1 cellular context compared by ENCODE assay signal in genomic region chr2:113126845-113127645, GRCh38.
TF ChIP-seq lines count a peak whose summit lies in the region.

TSS of gene IL1RN (plus strand) at chr2:113127598. CDS start at chr2:113127625, 27 bp downstream.

TF ChIP-seq in HepG2, 621 proteins besides CTCF, POLR2A, EP300 and RAD21 (continued from another document and continues in another):
- TF ChIP-seq ZNF281 (CRISPR knock-in tag; IDR thresholded peaks at IDR 0.05; ENCODE audit: borderline replicate concordance) (no peak), ZNF124 (CRISPR knock-in tag; IDR thresholded peaks at IDR 0.05) (peak; percentile 79), SATB2 (CRISPR knock-in tag; IDR thresholded peaks at IDR 0.05) (0 out of 2 replicates have a peak, but pooled peaks have one; percentile 4), POLR2G (IDR thresholded peaks at IDR 0.05; ENCODE audit: low read depth, low read length) (peak; percentile 43), ZNF713 (CRISPR knock-in tag; IDR thresholded peaks at IDR 0.05) (no peak), ZSCAN29 (CRISPR knock-in tag; conservative IDR thresholded peaks at IDR 0.05) (peak; percentile 90; the same call in 1 of the 2 replicates), ZHX2 (IDR thresholded peaks at IDR 0.05; ENCODE audit: low read depth) (peak; percentile 55; the same call in 1 of the 2 replicates), ZHX2 (CRISPR knock-in tag; IDR thresholded peaks at IDR 0.05; ENCODE audit: borderline replicate concordance) (peak; percentile 42; the same call in 1 of the 2 replicates), NONO (IDR thresholded peaks at IDR 0.05) (no peak), NONO (CRISPR knock-in tag; conservative IDR thresholded peaks at IDR 0.05) (peak; percentile 93), KLF15 (CRISPR knock-in tag; IDR thresholded peaks at IDR 0.05; ENCODE audit: borderline replicate concordance) (no peak), SOX13 (IDR thresholded peaks at IDR 0.05) (peak; percentile 95), SOX13 (CRISPR knock-in tag; conservative IDR thresholded peaks at IDR 0.05 in 1 of 2, IDR thresholded peaks at IDR 0.05 in 1 of 2) (peak in 1 of 2 experiments; percentile 97; a peak in 2 of 4 replicates), ZBTB7B (CRISPR knock-in tag; IDR thresholded peaks at IDR 0.05) (peak; percentile 93), IRX3 (CRISPR knock-in tag; IDR thresholded peaks at IDR 0.05; ENCODE audit: borderline replicate concordance, low read depth) (no peak), ARNTL (CRISPR knock-in tag; IDR thresholded peaks at IDR 0.05) (peak; percentile 96), ZNF782 (CRISPR knock-in tag; IDR thresholded peaks at IDR 0.05; ENCODE audit: borderline replicate concordance) (no peak; the same call in 1 of the 2 replicates), ZNF331 (CRISPR knock-in tag; IDR thresholded peaks at IDR 0.05) (no peak; the same call in none of the 2 replicates), ZNF691 (CRISPR knock-in tag; IDR thresholded peaks at IDR 0.05; ENCODE audit: borderline replicate concordance, low read depth) (peak; percentile 46; the same call in 1 of the 2 replicates), ZNF17 (CRISPR knock-in tag; IDR thresholded peaks at IDR 0.05) (no peak), NR2F1 (CRISPR knock-in tag; IDR thresholded peaks at IDR 0.05) (peak; percentile 69 to 83), CEBPZ (IDR thresholded peaks at IDR 0.05; ENCODE audit: low read length) (no peak), AHDC1 (CRISPR knock-in tag; IDR thresholded peaks at IDR 0.05; ENCODE audit: borderline replicate concordance) (peak; percentile 100), TAF15 (IDR thresholded peaks at IDR 0.05; ENCODE audit: low read depth, low read length, poor library complexity, severe bottlenecking) (no peak), SALL2 (CRISPR knock-in tag; IDR thresholded peaks at IDR 0.05) (peak; percentile 85; the same call in 1 of the 2 replicates), TFDP1 (CRISPR knock-in tag; IDR thresholded peaks at IDR 0.05; ENCODE audit: borderline replicate concordance) (peak; percentile 31; the same call in 1 of the 2 replicates), ZNF101 (CRISPR knock-in tag; IDR thresholded peaks at IDR 0.05; ENCODE audit: borderline replicate concordance, low read depth) (no peak), ZNF503 (CRISPR knock-in tag; IDR thresholded peaks at IDR 0.05) (peak; percentile 96), CREB1 (IDR thresholded peaks at IDR 0.05) (peak; percentile 55; the same call in 1 of the 2 replicates), CREB1 (CRISPR knock-in tag; IDR thresholded peaks at IDR 0.05) (peak; percentile 85), ZNF567 (CRISPR knock-in tag; IDR thresholded peaks at IDR 0.05; ENCODE audit: borderline replicate concordance) (no peak; the same call in 1 of the 2 replicates), ZNF569 (CRISPR knock-in tag; IDR thresholded peaks at IDR 0.05; ENCODE audit: borderline replicate concordance) (no peak), ZBTB1 (CRISPR knock-in tag; IDR thresholded peaks at IDR 0.05; ENCODE audit: borderline replicate concordance) (no peak), TCF7 (IDR thresholded peaks at IDR 0.05; ENCODE audit: low read depth) (peak; percentile 93), ZNF556 (CRISPR knock-in tag; IDR thresholded peaks at IDR 0.05; ENCODE audit: borderline replicate concordance) (no peak), NCOA1 (CRISPR knock-in tag; IDR thresholded peaks at IDR 0.05) (peak; percentile 86)
